10 cellular contexts compared by ENCODE assay signal in the genomic region with DNA sequence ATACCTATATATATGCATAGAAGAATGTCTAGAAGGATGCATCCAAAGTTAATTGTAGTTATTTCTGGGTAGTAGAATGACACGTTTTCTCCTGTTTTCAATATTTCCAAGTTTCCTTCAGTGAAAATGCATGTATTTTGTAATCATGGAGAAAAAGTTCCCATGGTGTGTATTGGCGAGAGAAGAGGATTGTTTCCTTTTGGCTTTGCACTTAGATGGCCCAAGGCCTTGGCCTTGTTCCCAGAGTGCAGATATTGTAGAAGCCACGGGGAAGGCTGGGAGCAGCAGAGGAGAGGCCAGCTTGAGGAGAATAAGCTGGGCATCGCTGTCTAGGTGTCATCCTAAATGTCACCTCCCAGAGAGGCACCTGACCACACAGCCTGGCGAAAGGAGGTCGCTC. TPM values are rescaled to one million over a fixed set of nuclear protein-coding genes. Genes with fewer than 3 reads are reported as not detected.
DNase-seq lines count a peak whose midpoint lies in the region; ATAC-seq and TF ChIP-seq lines count a peak whose summit lies in the region.
"Had no signal": no experiment of that assay in that cellular context is flagged by ENCODE, and none has a peak within 500 bp of the region (broad histone marks: within the 10 kb centered on the region; RNA-seq: fewer than 3 reads in every experiment).

No MANE protein-coding gene starts in this region.

- peaks cover 8% of the 10 kb centered on the region for H3K9me3 Mint-ChIP-seq in MCF 10A (ENCODE audit: unreplicated experiment)
- no peaks in the 10 kb centered on the region for H3K9me3 Mint-ChIP-seq in dendritic cell treated with granulocyte-macrophage colony-stimulating factor and Interleukin-4, amounts not matched to agents 40 ng/mL and 50 ng/mL, for 4 days

- CTCF ChIA-PET in MCF 10A (lab: Yijun Ruan, JAX) = interaction anchor here (0.5 to 4.7 kb wide), 16 partner anchors 9 to 383 kb away, joined by 3 to 28 read pairs (median 5); a partner anchor contains a TSS
- CTCF ChIA-PET in mammary epithelial cell (lab: Charles Lee; ENCODE audit: low non-redundant PET) = no interaction called here

- H3K27me3 Mint-ChIP-seq in MCF 10A (ENCODE audit: insufficient read depth, unreplicated experiment) = no peaks in the 10 kb centered on the region
- H3K27me3 Mint-ChIP-seq in dendritic cell treated with granulocyte-macrophage colony-stimulating factor and Interleukin-4, amounts not matched to agents 40 ng/mL and 50 ng/mL, for 4 days = no peaks in the 10 kb centered on the region

- peak overlapping the region; percentile 34 for H3K27ac Mint-ChIP-seq in MCF 10A (ENCODE audit: low read depth, unreplicated experiment)
- H3K27ac Mint-ChIP-seq in dendritic cell treated with granulocyte-macrophage colony-stimulating factor and Interleukin-4, amounts not matched to agents 40 ng/mL and 50 ng/mL, for 4 days = peak overlapping the region; percentile 35
- H3K27ac Mint-ChIP-seq: activated T-cell treated with anti-CD3 and anti-CD28 coated beads, Interleukin-2, amount 50 U/mL, for 72 hours had no signal

- no peak overlapping the region for H3K9ac ChIP-seq in mammary epithelial cell (ENCODE audit: insufficient read depth, low read length)

- BruUV-seq in MCF 10A (replicated peaks; lab: Mats Ljungman, UMichigan) = no TSS peak
- no TSS peak for BruUV-seq in mammary epithelial cell (replicated peaks; lab: Mats Ljungman, UMichigan)

- intact Hi-C loops in MCF 10A (cut with micrococcal nuclease) (no loop called here), mammary epithelial cell (cut with micrococcal nuclease) (no loop called here), mucosa of descending colon (cut with DNase I, micrococcal nuclease) (no loop called here), vagina (cut with DNase I) (no loop called here)
- intact Hi-C loops in dendritic cell treated with granulocyte-macrophage colony-stimulating factor and Interleukin-4, amounts not matched to agents 40 ng/mL and 50 ng/mL, for 4 days (cut with micrococcal nuclease) = no loop called here

- dilution Hi-C loops in mammary epithelial cell (cut with HindIII; ENCODE audit: low sequenced_read_pairs) = loop anchor here (5.0 kb wide), 1 partner anchor 34 kb away; no protein-coding TSS in a partner anchor

- TF ChIP-seq CTCF in MCF 10A (IDR thresholded peaks at IDR 0.05; ENCODE audit: unreplicated experiment) = no peak
- no peak for TF ChIP-seq CTCF in mammary epithelial cell (conservative IDR thresholded peaks at IDR 0.05 in 1 of 2, IDR thresholded peaks at IDR 0.05 in 1 of 2; ENCODE audit: extremely low read depth in 1 of 2, insufficient read depth in 1 of 2, low read depth in 1 of 2, low read length in 2 of 2)
- no peak for TF ChIP-seq CTCF in mucosa of descending colon (IDR thresholded peaks at IDR 0.05)
- TF ChIP-seq CTCF in vagina (IDR thresholded peaks at IDR 0.05) = no peak

- no peak overlapping the region for H2AFZ ChIP-seq in mammary epithelial cell (ENCODE audit: low read depth, low read length)

- H4K20me1 ChIP-seq in mammary epithelial cell (ENCODE audit: insufficient read depth, low read length) = no peaks in the 10 kb centered on the region

- H3K4me3 ChIP-seq in mammary epithelial cell (replicated peaks in 1 of 3; ENCODE audit: insufficient read depth in 1 of 3, low read depth in 2 of 3, low read length in 3 of 3) (no peak overlapping the region), mucosa of descending colon (no peak overlapping the region), vagina (no peak overlapping the region)
- H3K4me3 ChIP-seq: Peyer's patch had no signal

- H3K27me3 ChIP-seq in mammary epithelial cell (ENCODE audit: insufficient read depth, low read length) (no peaks in the 10 kb centered on the region), vagina (no peaks in the 10 kb centered on the region)
- H3K27me3 ChIP-seq: Peyer's patch had no signal

- in situ Hi-C loops in mammary epithelial cell (cut with MboI; ENCODE audit: low sequenced_read_pairs in 2 of 2) = no loop called here

- peaks cover 25% of the 10 kb centered on the region for H3K4me1 ChIP-seq in mammary epithelial cell (ENCODE audit: insufficient read depth, low read length)
- H3K4me1 ChIP-seq in mucosa of descending colon (ENCODE audit: low read depth) = peaks cover under 1% of the 10 kb centered on the region
- H3K4me1 ChIP-seq in vagina = peaks cover 43% of the 10 kb centered on the region

- H3K4me1 Mint-ChIP-seq in MCF 10A (ENCODE audit: insufficient read depth, unreplicated experiment) = peaks cover 51% of the 10 kb centered on the region
- H3K4me1 Mint-ChIP-seq in dendritic cell treated with granulocyte-macrophage colony-stimulating factor and Interleukin-4, amounts not matched to agents 40 ng/mL and 50 ng/mL, for 4 days (ENCODE audit: low read depth) = peaks cover 47% of the 10 kb centered on the region

- H3K36me3 Mint-ChIP-seq in MCF 10A (ENCODE audit: insufficient read depth, unreplicated experiment) = no peaks in the 10 kb centered on the region
- peaks cover 11% of the 10 kb centered on the region for H3K36me3 Mint-ChIP-seq in dendritic cell treated with granulocyte-macrophage colony-stimulating factor and Interleukin-4, amounts not matched to agents 40 ng/mL and 50 ng/mL, for 4 days (ENCODE audit: low read depth)

- H3K4me3 Mint-ChIP-seq in MCF 10A (ENCODE audit: unreplicated experiment) = no peak overlapping the region
- no peak overlapping the region for H3K4me3 Mint-ChIP-seq in dendritic cell treated with granulocyte-macrophage colony-stimulating factor and Interleukin-4, amounts not matched to agents 40 ng/mL and 50 ng/mL, for 4 days
- H3K4me3 Mint-ChIP-seq: activated T-cell treated with anti-CD3 and anti-CD28 coated beads, Interleukin-2, amount 50 U/mL, for 72 hours had no signal

- no peaks in the 10 kb centered on the region for H3K36me3 ChIP-seq in mammary epithelial cell (ENCODE audit: insufficient read depth, low read length)
- no peaks in the 10 kb centered on the region for H3K36me3 ChIP-seq in mucosa of descending colon (ENCODE audit: low read depth)
- no peaks in the 10 kb centered on the region for H3K36me3 ChIP-seq in vagina

- H3K79me2 ChIP-seq in mammary epithelial cell (ENCODE audit: insufficient read depth, low read length) = no peaks in the 10 kb centered on the region

- H3K9me3 ChIP-seq in mammary epithelial cell (replicated peaks; ENCODE audit: insufficient read depth, low read length) (no peaks in the 10 kb centered on the region), mucosa of descending colon (no peaks in the 10 kb centered on the region), vagina (no peaks in the 10 kb centered on the region)
- H3K9me3 ChIP-seq: Peyer's patch had no signal

- H3K4me2 ChIP-seq in mammary epithelial cell (ENCODE audit: insufficient read depth, low read depth, low read length) = no peak overlapping the region

- DNase-seq in MCF 10A (ENCODE audit: unreplicated experiment) (peak; percentile 96), mammary epithelial cell (no peak), mucosa of descending colon (peak in 2 of 3 donors; percentile 53 to 71), vagina (ENCODE audit: extremely low spot score in 2 of 2) (no peak), 8988T (no peak)
- DNase-seq: activated T-cell treated with anti-CD3 and anti-CD28 coated beads, Interleukin-2, amount 50 U/mL, for 72 hours had no signal

- no peak overlapping the region for H3K27ac ChIP-seq in mammary epithelial cell (ENCODE audit: insufficient read depth, low read depth, low read length)
- H3K27ac ChIP-seq in vagina = peak overlapping the region; percentile 76

- 63% methylated on average over 6 of the region's 6 CpGs for WGBS in mammary epithelial cell (ENCODE audit: low coverage, missing lambda C conversion rate)

- ATAC-seq in mucosa of descending colon (peak; percentile 61), HG02678 (IDR thresholded peaks at IDR 0.05; ENCODE audit: unreplicated experiment) (no peak), GM21529 (IDR thresholded peaks at IDR 0.05; ENCODE audit: unreplicated experiment) (no peak)
- ATAC-seq: activated T-cell treated with anti-CD3 and anti-CD28 coated beads, Interleukin-2, amount 50 U/mL, for 72 hours had no signal

- no peak for TF ChIP-seq POLR2A in vagina (IDR thresholded peaks at IDR 0.05)

- POLR2A ChIA-PET in MCF 10A (lab: Yijun Ruan, JAX) = interaction anchor here (0.6 to 3.3 kb wide), 16 partner anchors 9 to 78 kb away, joined by 3 to 36 read pairs (median 4); a partner anchor contains a TSS

RNA-seq across cellular contexts. Expression of a gene that starts 44.0 kb away (rescaled TPM):
- total RNA-seq in MCF 10A (2022) (18.7 and 23.0 TPM in 2 replicates), mammary epithelial cell (10 to 100 TPM in 1 of 2 donors, 1 to 10 TPM in 1; 5.3 to 14.9 TPM), mucosa of descending colon (100 to 1,000 TPM in 2 of 3 donors, 10 to 100 TPM in 1; 89.4 to 172 (median 143) TPM), vagina (49.8 TPM)
- 9.0 TPM for polyA plus RNA-seq in mammary epithelial cell
- polyA minus RNA-seq in mammary epithelial cell = 24.6 TPM

Comparison
In these comparisons a context has a peak if more than half of its experiments do, and no peak if none do; other contexts are left out.
1. DNase-seq: peak in MCF 10A (single experiment) and mucosa of descending colon (2 of 3); none in mammary epithelial cell (single experiment), vagina (0 of 2) and 8988T (single experiment).